ENCODE assay signal across 8 cellular contexts in the genomic region with DNA sequence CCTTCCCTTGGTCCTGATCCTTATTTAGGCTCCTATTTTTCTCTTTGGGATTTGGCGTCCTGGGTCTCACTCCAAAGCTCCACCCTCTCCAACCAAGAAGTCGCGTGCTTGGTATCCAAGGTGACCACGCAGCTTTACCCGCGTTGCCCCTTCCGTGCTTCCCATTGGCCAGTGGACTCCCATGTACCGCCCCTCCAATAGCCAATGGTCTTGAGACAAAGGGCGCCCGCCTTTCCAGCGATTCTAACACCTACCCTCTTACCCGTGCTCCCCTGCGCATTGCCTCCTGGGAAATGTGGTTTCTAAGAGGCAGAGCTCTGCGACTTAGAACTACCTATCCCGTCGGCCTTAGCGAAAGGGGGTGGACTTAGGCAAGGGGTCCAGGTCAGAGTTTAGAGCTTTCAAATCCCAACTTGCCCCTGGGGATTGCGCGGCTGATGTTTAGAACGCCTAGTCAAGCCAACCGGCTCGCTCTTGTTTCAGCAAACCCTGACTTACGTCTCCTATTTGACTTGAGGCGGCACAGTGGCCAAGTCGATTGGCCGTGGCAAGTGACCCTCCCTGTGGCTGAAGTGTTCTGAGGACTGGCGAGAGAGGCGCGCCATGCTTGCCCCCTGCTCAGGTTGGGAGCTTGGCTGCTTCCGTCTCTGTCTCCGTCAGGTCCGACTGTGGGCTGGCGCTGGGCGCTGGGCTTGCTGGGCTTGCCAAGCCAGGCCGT. TPM values are rescaled to one million over a fixed set of nuclear protein-coding genes. Genes with fewer than 3 reads are reported as not detected.
A peak's percentile ranks its signal among the peaks of the same experiment; 100 is the strongest.
DNase-seq lines count a peak whose midpoint lies in the region; ATAC-seq, FAIRE-seq and TF ChIP-seq lines count a peak whose summit lies in the region.
"Not testable (repeated sequence)": the region's sequence is repeated elsewhere in the genome, so short reads cannot be mapped to it uniquely, and the experiment has no call there.

A gene (plus strand): TSS at position 395 of the 718 bp plus-strand sequence. CDS start 209 bp downstream, at position 604.

- not testable (repeated sequence) for H3K27me3 Mint-ChIP-seq in naive thymus-derived CD8-positive, alpha-beta T cell; stimulated activated naive B cell treated with anti-CD40 and anti-IgM and Interleukin-4, amounts not matched to agents 10 μg/mL and 1 μg/mL and 100 μg/mL, for 72 hours

- not testable (repeated sequence) for H3K36me3 Mint-ChIP-seq in naive thymus-derived CD8-positive, alpha-beta T cell; stimulated activated naive B cell treated with anti-CD40 and anti-IgM and Interleukin-4, amounts not matched to agents 10 μg/mL and 1 μg/mL and 100 μg/mL, for 72 hours

- peak within 1 kb of the TSS; percentile 5 to 96 (median 92) for H3K27ac Mint-ChIP-seq in naive thymus-derived CD8-positive, alpha-beta T cell
- H3K27ac Mint-ChIP-seq in stimulated activated naive B cell treated with anti-CD40 and anti-IgM and Interleukin-4, amounts not matched to agents 10 μg/mL and 1 μg/mL and 100 μg/mL, for 72 hours = peak within 1 kb of the TSS; percentile 87

- TF ChIP-seq POLR2A in H54 (IDR thresholded peaks at IDR 0.05; ENCODE audit: low read depth, low read length) = peak; percentile 15; the same call in 1 of the 2 replicates

- not testable (repeated sequence) for H3K9me3 Mint-ChIP-seq in naive thymus-derived CD8-positive, alpha-beta T cell; stimulated activated naive B cell treated with anti-CD40 and anti-IgM and Interleukin-4, amounts not matched to agents 10 μg/mL and 1 μg/mL and 100 μg/mL, for 72 hours

- FAIRE-seq in H54 (lab: Jason Lieb, UNC) = peak; percentile 96

- H3K4me3 Mint-ChIP-seq in naive thymus-derived CD8-positive, alpha-beta T cell = peak within 1 kb of the TSS; percentile 67 to 94 (median 89)
- peak within 1 kb of the TSS; percentile 77 to 86 for H3K4me3 Mint-ChIP-seq in stimulated activated naive B cell treated with anti-CD40 and anti-IgM and Interleukin-4, amounts not matched to agents 10 μg/mL and 1 μg/mL and 100 μg/mL, for 72 hours

- DNase-seq in ELF-1 (ENCODE audit: low read depth, low spot score) (peak; percentile 100), H54 (ENCODE audit: insufficient read length, low spot score) (peak; percentile 47), LoVo (ENCODE audit: low spot score) (peak; percentile 100), RWPE1 (ENCODE audit: low spot score) (peak; percentile 95), fibroblast of peridontal ligament (ENCODE audit: extremely low read depth) (peak; percentile 99)
- peak; percentile 89 for DNase-seq in activated T-helper 9 cell treated with anti-CD3 and anti-CD28 coated beads, Interleukin-2, amount 50 U/mL, for 16 hours (ENCODE audit: low read depth)
- peak; percentile 79 to 98 (median 95) for DNase-seq in naive thymus-derived CD8-positive, alpha-beta T cell
- peak; percentile 97 for DNase-seq in stimulated activated naive B cell treated with anti-CD40 and anti-IgM and Interleukin-4, amounts not matched to agents 10 μg/mL and 1 μg/mL and 100 μg/mL, for 72 hours

- peak within 1 kb of the TSS; percentile 86 for H3K27ac ChIP-seq in RWPE1

- H3K4me1 Mint-ChIP-seq in naive thymus-derived CD8-positive, alpha-beta T cell = peaks cover 4 to 21% (median 15%) of the 10 kb centered on the region in 4 donors
- not testable (repeated sequence) for H3K4me1 Mint-ChIP-seq in stimulated activated naive B cell treated with anti-CD40 and anti-IgM and Interleukin-4, amounts not matched to agents 10 μg/mL and 1 μg/mL and 100 μg/mL, for 72 hours

- POLR2A ChIA-PET in RWPE1 (lab: Yijun Ruan, JAX; ENCODE audit: low non-redundant PET) = interaction anchor here (0.6 kb wide), 1 partner anchor 171 kb away, joined by 3 read pairs; no protein-coding TSS in a partner anchor
- POLR2A ChIA-PET in naive thymus-derived CD8-positive, alpha-beta T cell (lab: Charles Lee) = interaction anchor here (1.4 kb wide), 1 partner anchor 326 kb away, joined by 14 read pairs; a partner anchor contains a TSS

- ATAC-seq in naive thymus-derived CD8-positive, alpha-beta T cell = peak; percentile 98 to 99
- peak; percentile 98 to 99 for ATAC-seq in stimulated activated naive B cell treated with anti-CD40 and anti-IgM and Interleukin-4, amounts not matched to agents 10 μg/mL and 1 μg/mL and 100 μg/mL, for 72 hours (replicated peaks)

- TF ChIP-seq CTCF in RWPE1 (conservative IDR thresholded peaks at IDR 0.05; ENCODE audit: low read depth) = not testable (repeated sequence)

- CTCF ChIA-PET in RWPE1 (lab: Yijun Ruan, JAX) = not testable (repeated sequence)

RNA-seq across cellular contexts. Expression of the gene that starts here (rescaled TPM):
- total RNA-seq in naive thymus-derived CD8-positive, alpha-beta T cell = 10 to 100 TPM in 1 of 2 experiments, 1 to 10 TPM in 1; 9.1 to 11.6 TPM
- 1 to 10 TPM; 6.2 to 7.1 (median 6.3) TPM for polyA plus RNA-seq in naive thymus-derived CD8-positive, alpha-beta T cell

Comparison
In these comparisons a context has a peak if more than half of its experiments do, and no peak if none do; other contexts are left out.
1. Peak in every context shown above with its lines: DNase-seq, ATAC-seq and H3K27ac ChIP-seq.
2. DNase-seq: peak in every context shown above with its lines; median percentile 100 in ELF-1; 100 in LoVo; 99 in fibroblast of peridontal ligament; 97 in stimulated activated naive B cell treated with anti-CD40 and anti-IgM and Interleukin-4, amounts not matched to agents 10 μg/mL and 1 μg/mL and 100 μg/mL, for 72 hours; 95 in RWPE1; 95 in naive thymus-derived CD8-positive, alpha-beta T cell; 89 in activated T-helper 9 cell treated with anti-CD3 and anti-CD28 coated beads, Interleukin-2, amount 50 U/mL, for 16 hours; 47 in H54.